9 cellular contexts compared by ENCODE assay signal in the genomic region with DNA sequence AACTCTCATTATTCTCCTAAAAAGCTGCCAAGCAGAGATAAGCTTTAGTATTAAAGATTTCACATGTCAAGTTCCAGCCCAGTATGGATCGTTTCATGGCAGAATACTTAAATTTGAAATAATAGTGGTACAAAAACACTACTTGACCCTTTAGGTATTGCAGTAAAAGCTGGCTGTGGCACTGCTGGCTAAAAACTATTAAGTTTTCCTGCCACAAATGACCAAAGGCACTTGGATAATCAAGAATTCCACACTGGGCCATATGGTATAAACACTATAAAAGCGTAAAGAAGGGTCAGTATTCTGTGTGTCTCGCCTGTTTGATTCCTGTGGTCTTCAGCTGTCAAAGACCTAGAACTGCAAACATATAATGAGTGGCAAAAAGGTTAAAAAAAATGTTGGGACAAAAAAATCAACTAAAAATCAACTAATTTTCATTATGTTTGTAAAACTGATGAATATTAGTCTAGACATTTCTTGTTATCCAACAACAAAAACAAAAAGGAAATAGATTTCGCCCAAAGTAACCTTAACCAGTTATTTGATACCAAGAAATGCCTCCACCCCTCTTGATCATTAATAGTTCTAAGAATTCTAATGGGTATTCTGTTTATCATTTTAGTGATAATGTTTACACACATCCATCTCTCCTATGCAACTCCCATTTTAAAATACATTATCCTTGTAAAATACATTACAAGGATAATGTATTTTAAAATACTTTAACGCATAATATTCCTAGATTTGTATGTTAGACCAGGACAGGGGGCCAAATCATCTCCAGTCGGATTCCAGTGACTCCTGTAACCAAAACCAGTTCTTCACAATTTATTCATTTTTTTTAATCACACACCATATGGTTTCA. TPM values are rescaled to one million over a fixed set of nuclear protein-coding genes. Genes with fewer than 3 reads are reported as not detected.
DNase-seq lines count a peak whose midpoint lies in the region; ATAC-seq and TF ChIP-seq lines count a peak whose summit lies in the region.
"Had no signal": no experiment of that assay in that cellular context is flagged by ENCODE, and none has a peak within 500 bp of the region (broad histone marks: within the 10 kb centered on the region; RNA-seq: fewer than 3 reads in every experiment).

No MANE protein-coding gene starts in this region.

- H3K9me3 ChIP-seq in Caco-2 (no peaks in the 10 kb centered on the region), OCI-LY7 (ENCODE audit: low read length) (no peaks in the 10 kb centered on the region), duodenal mucosa (ENCODE audit: control insufficient read depth in 1 of 2, low read length in 2 of 2) (no peaks in the 10 kb centered on the region)

- no peaks in the 10 kb centered on the region for H3K36me3 ChIP-seq in Caco-2 (ENCODE audit: control insufficient read depth, insufficient read depth, low read length)
- no peaks in the 10 kb centered on the region for H3K36me3 ChIP-seq in OCI-LY7 (ENCODE audit: insufficient read depth, low read length)
- H3K36me3 ChIP-seq in duodenal mucosa (ENCODE audit: control insufficient read depth in 1 of 2, insufficient read depth in 2 of 2, low read length in 2 of 2), result no peaks in the 10 kb centered on the region

- no peaks in the 10 kb centered on the region for H3K9me3 Mint-ChIP-seq in Caco-2 (ENCODE audit: unreplicated experiment)
- no peaks in the 10 kb centered on the region for H3K9me3 Mint-ChIP-seq in osteocyte (ENCODE audit: unreplicated experiment)

- H3K27ac Mint-ChIP-seq in Caco-2 (ENCODE audit: unreplicated experiment), result no peak overlapping the region
- peak overlapping the region; percentile 76 for H3K27ac Mint-ChIP-seq in osteocyte (ENCODE audit: unreplicated experiment)

- in situ Hi-C loops in GM13976 (cut with MboI; ENCODE audit: low sequenced_read_pairs, unreplicated experiment) (no loop called here), GM13977 (cut with MboI; ENCODE audit: low pct_unique_long_range_greater_than_20kb, low sequenced_read_pairs, unreplicated experiment) (loop anchor here (25.0 kb wide), 1 partner anchor 471 kb away; no protein-coding TSS in a partner anchor)

- H3K4me3 ChIP-seq in Caco-2 (ENCODE audit: low read depth, low read length) (0 out of 2 replicates have a peak overlapping the region, but pooled peaks have one; percentile 9), OCI-LY7 (ENCODE audit: low read depth, low read length, poor library complexity, severe bottlenecking) (peak overlapping the region; percentile 82), duodenal mucosa (ENCODE audit: low read depth in 1 of 2, low read length in 2 of 2) (peak overlapping the region; percentile 88 to 95)

- H4K20me1 ChIP-seq in OCI-LY7 (ENCODE audit: insufficient read depth, low read length), result no peaks in the 10 kb centered on the region

- POLR2A ChIA-PET in Caco-2 (lab: Charles Lee) (no interaction called here), OCI-LY7 (lab: Charles Lee) (interaction anchor here (0.7 to 3.0 kb wide), 7 partner anchors 46 to 482 kb away, joined by 3 to 12 read pairs (median 3); no protein-coding TSS in a partner anchor)

- H3K27me3 Mint-ChIP-seq in Caco-2 (ENCODE audit: insufficient read depth, unreplicated experiment) (peaks cover 5% of the 10 kb centered on the region), osteocyte (ENCODE audit: unreplicated experiment) (no peaks in the 10 kb centered on the region)

- CTCF ChIA-PET in Caco-2 (lab: Charles Lee), result interaction anchor here (0.8 to 2.1 kb wide), 2 partner anchors 116 to 121 kb away, joined by 3 to 16 read pairs; no protein-coding TSS in a partner anchor
- CTCF ChIA-PET in OCI-LY7 (lab: Charles Lee; ENCODE audit: unreplicated experiment), result interaction anchor here (0.6 kb wide), 2 partner anchors 78 to 980 kb away, joined by 3 read pairs; no protein-coding TSS in a partner anchor

- H3K9me2 ChIP-seq in OCI-LY7 (ENCODE audit: insufficient read depth, low read length), result no peaks in the 10 kb centered on the region

- no peaks in the 10 kb centered on the region for H3K36me3 Mint-ChIP-seq in Caco-2 (ENCODE audit: insufficient read depth, unreplicated experiment)
- peaks cover 8% of the 10 kb centered on the region for H3K36me3 Mint-ChIP-seq in osteocyte (ENCODE audit: unreplicated experiment)

- TF ChIP-seq CTCF in Caco-2 (IDR thresholded peaks at IDR 0.05; ENCODE audit: insufficient read depth in 1 of 2, low read depth in 1 of 2, low read length in 1 of 2, severe bottlenecking in 1 of 2, unreplicated experiment in 1 of 2) (no peak), OCI-LY7 (conservative IDR thresholded peaks at IDR 0.05; ENCODE audit: low read length) (no peak), osteocyte (IDR thresholded peaks at IDR 0.05) (no peak), GM13976 (IDR thresholded peaks at IDR 0.05; ENCODE audit: borderline replicate concordance, control extremely low read depth, extremely low read depth, insufficient read depth, missing control alignments) (no peak), GM13977 (IDR thresholded peaks at IDR 0.05; ENCODE audit: extremely low read depth, insufficient read depth, missing control alignments) (no peak)

- H3K79me2 ChIP-seq in OCI-LY7 (ENCODE audit: insufficient read depth, low read depth, low read length), result peaks cover 6% of the 10 kb centered on the region; the same call in 1 of the 2 replicates

- H3K4me1 ChIP-seq in Caco-2, result peaks cover 14% of the 10 kb centered on the region
- H3K4me1 ChIP-seq in OCI-LY7 (ENCODE audit: insufficient read depth, low read length, poor library complexity, severe bottlenecking), result peaks cover 9% of the 10 kb centered on the region
- peaks cover 16 to 18% of the 10 kb centered on the region in 2 donors for H3K4me1 ChIP-seq in duodenal mucosa (ENCODE audit: control insufficient read depth in 1 of 2, insufficient read depth in 2 of 2, low read length in 2 of 2)

- no peaks in the 10 kb centered on the region for H3K27me3 ChIP-seq in Caco-2 (replicated peaks; ENCODE audit: control insufficient read depth, insufficient read depth, low read length)
- no peaks in the 10 kb centered on the region for H3K27me3 ChIP-seq in duodenal mucosa (ENCODE audit: control insufficient read depth in 1 of 2, insufficient read depth in 2 of 2, low read length in 2 of 2)

- no peak overlapping the region for H2AFZ ChIP-seq in OCI-LY7 (ENCODE audit: low read length)

- H3K9ac ChIP-seq in duodenal mucosa (ENCODE audit: low read depth in 1 of 2, low read length in 2 of 2), result peak overlapping the region; percentile 81 to 90

- H3K4me1 Mint-ChIP-seq in Caco-2 (ENCODE audit: low read depth, unreplicated experiment) (no peaks in the 10 kb centered on the region), osteocyte (ENCODE audit: unreplicated experiment) (peaks cover 32% of the 10 kb centered on the region)

- DNase-seq in Caco-2 (no peak), OCI-LY7 (ENCODE audit: low spot score) (no peak), osteocyte (ENCODE audit: extremely low spot score, unreplicated experiment) (no peak), GM13976 (ENCODE audit: low spot score) (no peak), SKM-1 treated with dmso at 0.1 percent for 144 hours (lab: John Stamatoyannopoulos, UW; ENCODE audit: unreplicated experiment) (no peak), GM13977 (ENCODE audit: low spot score) (no peak)
- DNase-seq: left cardiac atrium had no signal

- H3K27ac ChIP-seq in OCI-LY7 (ENCODE audit: low read depth, low read length, poor library complexity, severe bottlenecking) (no peak overlapping the region), duodenal mucosa (ENCODE audit: low read depth, low read length) (no peak overlapping the region)

- H3K4me3 Mint-ChIP-seq in Caco-2 (ENCODE audit: unreplicated experiment) (peak overlapping the region; percentile 73), osteocyte (ENCODE audit: unreplicated experiment) (peak overlapping the region; percentile 90)

- intact Hi-C loops in Caco-2 (cut with micrococcal nuclease; ENCODE audit: unreplicated experiment) (no loop called here), OCI-LY7 (cut with micrococcal nuclease; ENCODE audit: unreplicated experiment) (no loop called here)

- H3K4me2 ChIP-seq in OCI-LY7 (ENCODE audit: low read length), result peak overlapping the region; percentile 98

- no TSS peak for BruUV-seq in Caco-2 (replicated peaks; lab: Mats Ljungman, UMichigan)
- TSS peak; percentile 71 for BruUV-seq in OCI-LY7 (replicated peaks; lab: Mats Ljungman, UMichigan)

- ATAC-seq in HG02623 (IDR thresholded peaks at IDR 0.05; ENCODE audit: unreplicated experiment), result no peak

RNA-seq across cellular contexts. Expression of a gene that starts 2.2 kb away (rescaled TPM):
- 4.2 and 4.9 TPM in 2 replicates for total RNA-seq in Caco-2 (2022)
- total RNA-seq in OCI-LY7 (2014; rRNA removed; shearing (Covaris generic)), result 20.5 and 20.6 TPM in 2 replicates
- total RNA-seq in OCI-LY7 (2022), result 18.5 and 20.6 TPM in 2 replicates
- 45.2 and 46.6 TPM in 2 replicates for total RNA-seq in osteocyte

Comparison
In these comparisons a context has a peak if more than half of its experiments do, and no peak if none do; other contexts are left out.
1. H3K4me3 ChIP-seq: peak in every context shown above with its lines; median percentile 92 in duodenal mucosa; 82 in OCI-LY7; 9 in Caco-2.